ENCODE assay signal across 29 cellular contexts in the genomic region with DNA sequence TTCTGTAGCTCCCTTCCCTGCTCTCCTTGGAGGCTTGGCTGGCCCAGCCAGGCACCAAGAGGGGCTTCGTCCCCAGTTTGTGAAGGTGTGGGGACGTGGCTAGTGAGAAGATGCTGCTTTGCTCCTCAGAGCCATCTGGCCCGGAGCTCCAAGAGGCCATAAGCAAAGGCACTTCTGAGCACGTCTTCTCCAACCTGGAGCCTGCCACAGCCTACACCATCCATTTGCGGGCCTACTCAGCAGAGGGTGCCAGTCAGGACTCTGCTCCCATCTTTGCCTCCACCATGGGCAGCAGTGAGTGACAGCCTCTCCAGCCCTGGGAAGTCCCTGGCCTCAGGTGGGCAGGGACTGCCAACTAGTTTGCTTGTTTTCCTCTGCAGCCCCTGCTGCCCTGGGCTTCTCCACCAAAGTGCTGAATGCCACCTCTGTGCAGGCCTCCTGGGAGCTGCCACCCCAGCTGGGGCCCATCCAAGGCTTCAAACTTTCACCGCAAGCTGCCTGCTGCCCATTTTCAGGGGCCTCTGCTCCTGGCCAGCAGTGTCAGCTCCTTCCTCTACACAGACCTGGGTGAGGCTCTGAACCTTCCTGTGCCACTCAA. TPM values are rescaled to one million over a fixed set of nuclear protein-coding genes. Genes with fewer than 3 reads are reported as not detected.
DNase-seq lines count a peak whose midpoint lies in the region; ATAC-seq, FAIRE-seq and TF ChIP-seq lines count a peak whose summit lies in the region.
"Had no signal": no experiment of that assay in that cellular context is flagged by ENCODE, and none has a peak within 500 bp of the region (broad histone marks: within the 10 kb centered on the region; RNA-seq: fewer than 3 reads in every experiment).

No MANE protein-coding gene starts in this region.

- FAIRE-seq in kidney (lab: Jason Lieb, UNC): no peak
- FAIRE-seq: A549, endometrium, H1, keratinocyte had no signal

- no peak overlapping the region for H4K5ac ChIP-seq in IMR-90 (ENCODE audit: low read depth, low read length)

- H3K9me3 ChIP-seq in IMR-90 (ENCODE audit: control insufficient read depth, insufficient read depth, low read length): no peaks in the 10 kb centered on the region
- no peaks in the 10 kb centered on the region for H3K9me3 ChIP-seq in neural progenitor cell (ENCODE audit: low read depth)
- no peaks in the 10 kb centered on the region for H3K9me3 ChIP-seq in kidney (ENCODE audit: control insufficient read depth in 1 of 2, low read length in 2 of 2)
- H3K9me3 ChIP-seq: A549, BE2C, colonic mucosa, lower lobe of right lung, SJCRH30, spleen, upper lobe of left lung had no signal

- peaks cover 3% of the 10 kb centered on the region for H3K36me3 Mint-ChIP-seq in activated T-cell treated with anti-CD3 and anti-CD28 coated beads, Interleukin-2, amount 50 U/mL, for 4 hours (ENCODE audit: insufficient read depth)
- peaks cover 14% of the 10 kb centered on the region for H3K36me3 Mint-ChIP-seq in central memory CD8-positive, alpha-beta T cell (ENCODE audit: insufficient read depth)
- H3K36me3 Mint-ChIP-seq in neural progenitor cell: peaks cover 20% of the 10 kb centered on the region
- H3K36me3 Mint-ChIP-seq: T-cell had no signal

- peaks cover 6% of the 10 kb centered on the region for H3K36me3 ChIP-seq in IMR-90 (ENCODE audit: control insufficient read depth, insufficient read depth, low read length)
- H3K36me3 ChIP-seq in neural progenitor cell: no peaks in the 10 kb centered on the region
- H3K36me3 ChIP-seq in kidney (ENCODE audit: control insufficient read depth in 1 of 2, insufficient read depth in 2 of 2, low read length in 2 of 2): no peaks in the 10 kb centered on the region
- H3K36me3 ChIP-seq: BE2C, brain microvascular endothelial cell, colonic mucosa, SJCRH30 had no signal

- H3F3A ChIP-seq in neural progenitor cell (ENCODE audit: low read depth): peaks cover 19% of the 10 kb centered on the region

- H2AFZ ChIP-seq in IMR-90 (replicated peaks; ENCODE audit: low read length, poor library complexity) (no peak overlapping the region), neural progenitor cell (replicated peaks) (no peak overlapping the region)

- H3K4me3 Mint-ChIP-seq in activated T-cell treated with anti-CD3 and anti-CD28 coated beads, Interleukin-2, amount 50 U/mL, for 4 hours: no peak overlapping the region
- no peak overlapping the region for H3K4me3 Mint-ChIP-seq in central memory CD8-positive, alpha-beta T cell
- H3K4me3 Mint-ChIP-seq in neural progenitor cell: no peak overlapping the region
- H3K4me3 Mint-ChIP-seq: IgD-negative memory B cell, T-cell had no signal

- CTCF ChIA-PET in IMR-90 (lab: Yijun Ruan, JAX): no interaction called here

- no TSS peak for BruUV-seq in IMR-90 (replicated peaks; lab: Mats Ljungman, UMichigan)

- peaks cover 27% of the 10 kb centered on the region for H3K4me1 Mint-ChIP-seq in activated T-cell treated with anti-CD3 and anti-CD28 coated beads, Interleukin-2, amount 50 U/mL, for 4 hours (ENCODE audit: low read depth)
- peaks cover 52% of the 10 kb centered on the region for H3K4me1 Mint-ChIP-seq in central memory CD8-positive, alpha-beta T cell
- peaks cover 21% of the 10 kb centered on the region for H3K4me1 Mint-ChIP-seq in neural progenitor cell

- in situ Hi-C loops in IMR-90 (cut with MboI; ENCODE audit: low sequenced_read_pairs): no loop called here

- no peak overlapping the region for H3K14ac ChIP-seq in IMR-90 (replicated peaks; ENCODE audit: low read depth, low read length)

- peak; percentile 12 for DNase-seq in activated T-cell treated with anti-CD3 and anti-CD28 coated beads, Interleukin-2, amount 50 U/mL, for 1 hour
- DNase-seq in activated T-cell treated with anti-CD3 and anti-CD28 coated beads, Interleukin-2, amount 50 U/mL, for 4 hours: no peak
- no peak for DNase-seq in IMR-90
- no peak for DNase-seq in central memory CD8-positive, alpha-beta T cell (ENCODE audit: low spot score in 2 of 2)
- DNase-seq in neural progenitor cell (ENCODE audit: low spot score): no peak
- DNase-seq in stimulated activated CD4-positive, alpha-beta T cell treated with anti-CD3 and anti-CD28 coated beads, Interleukin-4, amount 100 ng/mL, for 24 hours: no peak
- DNase-seq in kidney: no peak
- DNase-seq: activated CD4-positive, alpha-beta T cell treated with anti-CD3 and anti-CD28 coated beads, Interleukin-2, amount 50 U/mL, for 4 hours; activated T-cell treated with anti-CD3 and anti-CD28 coated beads for 4 hours; BE2C; brain microvascular endothelial cell; colonic mucosa; EL; lower lobe of right lung; NCI-H1417; NCI-H2171; NCI-H524; NK-92 treated with Interleukin-12 subunit alpha and Interleukin-12 subunit beta, amount 100 ng/mL, for 24 hours; SJCRH30; spleen; T-cell had no signal

- dilution Hi-C loops in IMR-90 (cut with HindIII; ENCODE audit: low sequenced_read_pairs, unreplicated experiment): loop anchor here (25.0 kb wide), 1 partner anchor 111 kb away; a partner anchor contains a TSS

- no peak overlapping the region for H3K18ac ChIP-seq in IMR-90 (ENCODE audit: low read depth, low read length)

- H4K8ac ChIP-seq in IMR-90 (ENCODE audit: low read depth in 2 of 2, low read length in 2 of 2): no peak overlapping the region

- peak overlapping the region; percentile 58 for H2AK9ac ChIP-seq in IMR-90 (replicated peaks; ENCODE audit: low read depth, low read length, poor library complexity)

- intact Hi-C loops in IMR-90 (cut with micrococcal nuclease): no loop called here
- intact Hi-C loops in kidney (cut with DNase I): no loop called here

- no peak overlapping the region for H2AK5ac ChIP-seq in IMR-90 (ENCODE audit: low read depth, low read length)

- TF ChIP-seq RAD21 in IMR-90 (IDR thresholded peaks at IDR 0.05; ENCODE audit: low read length): no peak

- POLR2A ChIA-PET in IMR-90 (lab: Charles Lee; ENCODE audit: unreplicated experiment): no interaction called here

- 90% methylated on average over 4 of the region's 6 CpGs; no CpG with 5 or more reads in 1 of the 2 experiments for WGBS in IMR-90 (ENCODE audit: extremely low coverage in 2 of 2, insufficient read length in 1 of 2), 2 experiments

- H3K9me3 Mint-ChIP-seq in activated T-cell treated with anti-CD3 and anti-CD28 coated beads, Interleukin-2, amount 50 U/mL, for 4 hours: no peaks in the 10 kb centered on the region
- H3K9me3 Mint-ChIP-seq in central memory CD8-positive, alpha-beta T cell: no peaks in the 10 kb centered on the region
- no peaks in the 10 kb centered on the region for H3K9me3 Mint-ChIP-seq in neural progenitor cell
- H3K9me3 Mint-ChIP-seq: IgD-negative memory B cell, T-cell had no signal

- no peak overlapping the region for H2BK15ac ChIP-seq in IMR-90 (ENCODE audit: low read depth, low read length)

- TF ChIP-seq CTCF in IMR-90 (conservative IDR thresholded peaks at IDR 0.05; ENCODE audit: low read depth, low read length) (no peak), neural progenitor cell (IDR thresholded peaks at IDR 0.05) (no peak), kidney (IDR thresholded peaks at IDR 0.05; ENCODE audit: borderline replicate concordance, extremely low read depth, insufficient read depth) (no peak)

- no peaks in the 10 kb centered on the region for H3K79me2 ChIP-seq in neural progenitor cell (ENCODE audit: low read depth)

- H3K4me1 ChIP-seq in IMR-90 (ENCODE audit: control insufficient read depth, insufficient read depth, low read length): 0 out of 2 replicates have a peak, but pooled peaks cover 3% of the 10 kb centered on the region
- H3K4me1 ChIP-seq in neural progenitor cell: no peaks in the 10 kb centered on the region
- H3K4me1 ChIP-seq in kidney (ENCODE audit: control insufficient read depth in 1 of 2, insufficient read depth in 1 of 2, low read depth in 1 of 2, low read length in 2 of 2): peaks cover 0 to 7% of the 10 kb centered on the region in 2 donors
- H3K4me1 ChIP-seq: colonic mucosa, SJCRH30 had no signal

- H3K4me3 ChIP-seq in IMR-90 (ENCODE audit: insufficient read depth, low read depth, low read length) (no peak overlapping the region), neural progenitor cell (no peak overlapping the region), kidney (ENCODE audit: low read length in 2 of 2) (no peak overlapping the region)
- H3K4me3 ChIP-seq: A549, colonic mucosa, lower lobe of right lung, SJCRH30, spleen, upper lobe of left lung had no signal

- H3K4ac ChIP-seq in IMR-90 (ENCODE audit: low read depth, low read length): no peak overlapping the region

- H3K27ac Mint-ChIP-seq in central memory CD8-positive, alpha-beta T cell (ENCODE audit: low read depth): peak overlapping the region; percentile 87
- H3K27ac Mint-ChIP-seq in neural progenitor cell: peak overlapping the region; percentile 7
- H3K27ac Mint-ChIP-seq: IgD-negative memory B cell had no signal

- no peak overlapping the region for H2BK120ac ChIP-seq in IMR-90 (ENCODE audit: low read depth, low read length)

- H3K27me3 Mint-ChIP-seq in activated T-cell treated with anti-CD3 and anti-CD28 coated beads, Interleukin-2, amount 50 U/mL, for 4 hours (ENCODE audit: low read depth): no peaks in the 10 kb centered on the region
- H3K27me3 Mint-ChIP-seq in central memory CD8-positive, alpha-beta T cell: no peaks in the 10 kb centered on the region
- H3K27me3 Mint-ChIP-seq in neural progenitor cell (ENCODE audit: insufficient read depth, low read depth): peaks cover 8% of the 10 kb centered on the region
- H3K27me3 Mint-ChIP-seq: IgD-negative memory B cell, T-cell had no signal

- no peak for TF ChIP-seq POLR2A in IMR-90 (IDR thresholded peaks at IDR 0.05; ENCODE audit: low read depth, low read length)

- H3K23ac ChIP-seq in IMR-90 (ENCODE audit: low read depth, low read length): no peak overlapping the region

- H3K9ac ChIP-seq in IMR-90 (ENCODE audit: low read depth, low read length) (no peak overlapping the region), neural progenitor cell (no peak overlapping the region), kidney (ENCODE audit: low read length in 2 of 2) (no peak overlapping the region)

- H3K27me3 ChIP-seq in IMR-90 (ENCODE audit: control insufficient read depth, insufficient read depth, low read length) (no peaks in the 10 kb centered on the region), neural progenitor cell (no peaks in the 10 kb centered on the region)
- H3K27me3 ChIP-seq: BE2C, brain microvascular endothelial cell, colonic mucosa, SJCRH30, spleen, upper lobe of left lung had no signal

- H4K91ac ChIP-seq in IMR-90 (ENCODE audit: insufficient read depth, low read depth, low read length): no peak overlapping the region

- H3K79me1 ChIP-seq in IMR-90 (ENCODE audit: low read depth in 1 of 2, low read length in 2 of 2): 0 out of 4 replicates have a peak, but pooled peaks cover 2 to 4% of the 10 kb centered on the region in 2 experiments

- H3K27ac ChIP-seq in IMR-90 (ENCODE audit: insufficient read depth, low read length) (no peak overlapping the region), neural progenitor cell (no peak overlapping the region), kidney (ENCODE audit: low read depth in 2 of 2, low read length in 2 of 2) (no peak overlapping the region)
- H3K27ac ChIP-seq: A549, brain microvascular endothelial cell, colonic mucosa, lower lobe of right lung, SJCRH30, upper lobe of left lung had no signal

- no peak overlapping the region for H2BK20ac ChIP-seq in IMR-90 (ENCODE audit: low read depth, low read length)

- 0 out of 2 replicates have a peak, but pooled peaks cover 6% of the 10 kb centered on the region for H3K9me1 ChIP-seq in IMR-90 (ENCODE audit: insufficient read depth, low read length)

- H2BK5ac ChIP-seq in IMR-90 (ENCODE audit: low read depth, low read length, poor library complexity, severe bottlenecking): no peak overlapping the region

- no peak overlapping the region for H3K4me2 ChIP-seq in IMR-90 (ENCODE audit: low read depth, low read length)
- H3K4me2 ChIP-seq in neural progenitor cell: no peak overlapping the region
- H3K4me2 ChIP-seq: A549 had no signal

- H4K20me1 ChIP-seq in IMR-90 (ENCODE audit: insufficient read depth, low read length): no peaks in the 10 kb centered on the region
- H4K20me1 ChIP-seq in neural progenitor cell (ENCODE audit: low read depth): peaks cover 21% of the 10 kb centered on the region

- no peak for ATAC-seq in activated T-cell treated with anti-CD3 and anti-CD28 coated beads, Interleukin-2, amount 50 U/mL, for 4 hours
- ATAC-seq in IMR-90 (ENCODE audit: low read depth): no peak
- ATAC-seq in central memory CD8-positive, alpha-beta T cell (replicated peaks; ENCODE audit: extremely low read depth, poor library complexity, severe bottlenecking): no peak
- ATAC-seq in HG02938 (IDR thresholded peaks at IDR 0.05; ENCODE audit: unreplicated experiment): no peak
- ATAC-seq: A549, lower lobe of right lung, Panc1, T-cell had no signal

- H3K56ac ChIP-seq in IMR-90 (ENCODE audit: extremely low read depth, insufficient read depth, low read length): no peak overlapping the region

RNA-seq across cellular contexts. Expression of a gene that starts 25.9 kb away (rescaled TPM):
- 1 to 10 TPM; 3.8 to 6.0 (median 6.0) TPM for total RNA-seq in activated T-cell treated with anti-CD3 and anti-CD28 coated beads, Interleukin-2, amount 50 U/mL, for 4 hours
- 1.9 and 3.2 TPM in 2 replicates for total RNA-seq in IMR-90 (2012; rRNA removed)
- polyA plus RNA-seq in IMR-90 (2012; rRNA removed): 9.3 and 9.6 TPM in 2 replicates
- 5.9 and 6.6 TPM in 2 replicates for polyA plus RNA-seq in IMR-90 (2012; cell fraction: cytosol; rRNA removed)
- polyA plus RNA-seq in IMR-90 (2012; cell fraction: nucleus; rRNA removed; ENCODE audit: low replicate concordance): 30.7 and 38.8 TPM in 2 replicates
- total RNA-seq in neural progenitor cell (ENCODE audit: low replicate concordance): 8.2 and 10.1 TPM in 2 replicates
- 54.0 TPM for total RNA-seq in kidney
- polyA plus RNA-seq in kidney (ENCODE audit: insufficient read depth, low read depth, low replicate concordance): 36.9 TPM
